8 cellular contexts compared by ENCODE assay signal in the genomic region with DNA sequence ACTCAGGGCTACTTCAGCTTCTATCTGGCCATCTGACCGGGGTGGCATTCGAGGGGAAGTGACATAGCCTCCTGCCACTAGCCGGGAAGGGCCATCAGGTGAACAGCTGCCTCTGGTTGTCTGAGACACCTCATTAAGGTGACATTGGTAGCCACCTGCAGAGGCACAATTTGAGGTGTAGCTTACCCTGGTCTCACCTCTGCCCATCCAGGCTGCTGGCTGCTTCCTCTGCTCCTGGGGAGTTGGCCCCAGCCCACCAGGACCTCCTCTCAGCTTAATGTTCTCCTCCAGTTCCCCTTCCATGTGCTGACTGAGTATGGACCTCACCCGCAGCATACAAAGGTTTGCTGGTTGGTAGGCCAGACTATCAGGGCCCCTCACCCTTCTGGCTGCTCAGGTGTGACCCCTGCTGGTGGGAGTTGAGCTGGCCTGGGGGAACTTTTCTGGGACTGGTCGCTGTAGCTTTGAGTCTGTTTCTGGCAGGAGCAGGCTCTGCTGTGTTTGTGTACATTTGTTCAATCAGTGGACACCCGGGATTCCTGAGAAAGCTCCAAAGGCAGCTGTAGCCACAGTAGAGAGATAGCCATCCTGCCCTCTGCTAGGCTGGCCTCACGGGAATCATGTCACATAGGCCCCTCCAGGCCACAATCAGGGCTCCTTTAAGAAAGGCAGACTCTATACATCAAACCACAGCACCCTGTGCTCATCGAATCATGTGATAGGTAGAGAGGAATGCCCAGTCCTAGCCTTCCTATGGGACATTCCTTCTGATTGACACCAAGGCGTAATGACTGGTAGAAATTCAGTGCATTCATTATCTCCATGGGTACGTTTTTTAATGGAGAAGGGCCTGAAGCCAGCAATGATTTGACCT.
DNase-seq lines count a peak whose midpoint lies in the region; ATAC-seq and TF ChIP-seq lines count a peak whose summit lies in the region.

No MANE protein-coding gene starts in this region.

- ATAC-seq in HG03196 (IDR thresholded peaks at IDR 0.05; ENCODE audit: unreplicated experiment), result no peak
- no peak for ATAC-seq in HG03280 (IDR thresholded peaks at IDR 0.05; ENCODE audit: unreplicated experiment)

- DNase-seq in GM10266 (ENCODE audit: extremely low spot score), result peak; percentile 38
- DNase-seq in LHCN-M2 (ENCODE audit: low read depth), result peak; percentile 32
- DNase-seq in activated CD4-positive, CD25-positive, alpha-beta regulatory T cell treated with anti-CD3 and anti-CD28 coated beads, Interleukin-2, amount 50 U/mL, for 16 hours (ENCODE audit: low read depth, low spot score), result peak; percentile 37
- peak in 53 of 61 donors; percentile 4 to 69 (median 36) for DNase-seq in caudate nucleus (lab: John Stamatoyannopoulos, UW)
- peak; percentile 83 for DNase-seq in left kidney (ENCODE audit: low read depth, low spot score)
- peak; percentile 44 to 71 (median 59) for DNase-seq in stimulated activated CD4-positive, alpha-beta T cell treated with anti-CD3 and anti-CD28 coated beads, TNF-alpha, amount 100 ng/mL, for 24 hours (ENCODE audit: low read depth in 3 of 3)

- peak; percentile 62 for TF ChIP-seq CTCF in GM10266 (IDR thresholded peaks at IDR 0.05; ENCODE audit: control insufficient read depth, insufficient read depth, low read depth, missing control alignments)

- no peak overlapping the region for H3K27ac ChIP-seq in caudate nucleus (ENCODE audit: low read depth, low read length)

Comparison
In these comparisons a context has a peak if more than half of its experiments do, and no peak if none do; other contexts are left out.
1. DNase-seq: peak in every context shown above with its lines; median percentile 83 in left kidney; 59 in stimulated activated CD4-positive, alpha-beta T cell treated with anti-CD3 and anti-CD28 coated beads, TNF-alpha, amount 100 ng/mL, for 24 hours; 38 in GM10266; 37 in activated CD4-positive, CD25-positive, alpha-beta regulatory T cell treated with anti-CD3 and anti-CD28 coated beads, Interleukin-2, amount 50 U/mL, for 16 hours; 36 in caudate nucleus; 32 in LHCN-M2.